Comparison of ENCODE assay signal across 18 cellular contexts in the genomic region with DNA sequence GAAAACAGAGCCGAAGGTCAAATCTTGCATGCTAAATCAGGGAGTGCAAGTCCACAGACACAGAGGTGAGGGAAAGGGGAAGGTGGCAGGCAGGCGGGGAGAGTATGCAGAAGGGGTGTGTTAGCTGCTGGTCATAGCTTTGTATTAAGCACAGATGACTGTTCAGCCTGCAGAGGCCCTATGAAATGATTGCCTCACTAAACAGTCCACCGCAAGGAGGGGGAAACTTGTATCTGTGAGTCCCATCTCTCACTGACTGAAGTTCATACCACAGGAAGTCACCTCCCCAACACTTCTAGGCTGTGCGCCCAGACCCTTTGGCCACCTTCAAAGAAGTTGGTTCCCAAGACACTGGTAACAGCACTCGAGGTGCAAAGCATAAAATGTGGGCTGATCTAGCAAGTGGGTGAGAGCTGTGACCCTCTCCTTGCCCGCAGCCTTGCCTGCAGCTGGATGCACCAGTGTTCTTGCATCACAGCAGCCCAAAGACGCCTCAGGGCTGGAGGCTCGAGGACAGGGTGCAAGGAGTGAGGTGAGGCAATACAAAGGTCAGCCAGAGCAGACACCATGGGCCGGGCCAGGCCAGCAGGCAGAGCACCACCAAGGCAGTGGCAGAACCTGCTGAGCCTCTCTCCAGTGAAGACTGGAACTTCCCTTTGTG.
DNase-seq lines count a peak whose midpoint lies in the region; ATAC-seq and TF ChIP-seq lines count a peak whose summit lies in the region.
"Had no signal": no experiment of that assay in that cellular context is flagged by ENCODE, and none has a peak within 500 bp of the region (broad histone marks: within the 10 kb centered on the region; RNA-seq: fewer than 3 reads in every experiment).

No MANE protein-coding gene starts in this region.

- peak overlapping the region; percentile 60 for H3K4me2 ChIP-seq in PC-9

- H3K4me1 Mint-ChIP-seq in activated T-cell treated with anti-CD3 and anti-CD28 coated beads, Interleukin-2, amount 50 U/mL, for 4 hours (ENCODE audit: low read depth), result no peaks in the 10 kb centered on the region
- H3K4me1 Mint-ChIP-seq: activated CD8-positive, alpha-beta memory T cell treated with anti-CD3 and anti-CD28 coated beads, Interleukin-2, amount 10 ng/mL, durations not matched to agents 7 days and 5 days had no signal

- POLR2A ChIA-PET in PC-9 (lab: Charles Lee; ENCODE audit: unreplicated experiment), result no interaction called here

- H3K36me3 Mint-ChIP-seq in activated T-cell treated with anti-CD3 and anti-CD28 coated beads, Interleukin-2, amount 50 U/mL, for 4 hours (ENCODE audit: insufficient read depth), result no peaks in the 10 kb centered on the region
- H3K36me3 Mint-ChIP-seq: activated CD8-positive, alpha-beta memory T cell treated with anti-CD3 and anti-CD28 coated beads, Interleukin-2, amount 10 ng/mL, durations not matched to agents 7 days and 5 days; WTC11 had no signal

- no peaks in the 10 kb centered on the region for H3K9me3 Mint-ChIP-seq in activated T-cell treated with anti-CD3 and anti-CD28 coated beads, Interleukin-2, amount 50 U/mL, for 4 hours
- H3K9me3 Mint-ChIP-seq: CD4-positive, alpha-beta T cell; H9; stimulated activated naive CD8-positive, alpha-beta T cell treated with anti-CD3 and anti-CD28 coated beads, Interleukin-15, Interleukin-2, amounts not matched to agents 100 ng/mL and 50 ng/mL, for 24 hours had no signal

- no peaks in the 10 kb centered on the region for H3K79me2 ChIP-seq in PC-9 (ENCODE audit: low read depth)

- CTCF ChIA-PET in PC-9 (lab: Charles Lee), result no interaction called here

- intact Hi-C loops in PC-9 (cut with micrococcal nuclease; ENCODE audit: unreplicated experiment), result no loop called here
- intact Hi-C loops in vagina (cut with DNase I), result no loop called here

- no peaks in the 10 kb centered on the region for H3K36me3 ChIP-seq in PC-9 (ENCODE audit: low read depth)
- H3K36me3 ChIP-seq in vagina, result no peaks in the 10 kb centered on the region
- H3K36me3 ChIP-seq: prostate gland had no signal

- DNase-seq in NK-92 treated with Interleukin-12 subunit alpha and Interleukin-12 subunit beta, amount 100 ng/mL, for 24 hours (lab: John Stamatoyannopoulos, UW), result peak; percentile 91
- DNase-seq in NK-92 (lab: John Stamatoyannopoulos, UW; ENCODE audit: unreplicated experiment) (no peak), PC-9 (peak; percentile 15 to 99), islet precursor cell (peak; percentile 70), vagina (ENCODE audit: extremely low spot score in 2 of 2) (no peak)
- DNase-seq in stimulated activated CD8-positive, alpha-beta memory T cell treated with anti-CD3 and anti-CD28 coated beads, Interleukin-4, amount 100 ng/mL, for 24 hours (ENCODE audit: low read depth), result peak; percentile 14
- DNase-seq in activated T-cell treated with anti-CD3 and anti-CD28 coated beads, Interleukin-2, amount 50 U/mL, for 4 hours, result no peak
- DNase-seq: activated CD8-positive, alpha-beta memory T cell treated with anti-CD3 and anti-CD28 coated beads, Interleukin-2, amount 10 ng/mL, durations not matched to agents 7 days and 5 days; CD4-positive, alpha-beta T cell; H9; stimulated activated CD4-positive, alpha-beta T cell treated with anti-CD3 and anti-CD28 coated beads, Interleukin-1b, Interleukin-23, amount 100 ng/mL, for 48 hours had no signal

- H3K9me3 ChIP-seq in PC-9 (ENCODE audit: insufficient read depth, low read depth) (no peaks in the 10 kb centered on the region), vagina (no peaks in the 10 kb centered on the region)
- H3K9me3 ChIP-seq: prostate gland had no signal

- no peaks in the 10 kb centered on the region for H3K9me2 ChIP-seq in PC-9 (ENCODE audit: insufficient read depth)

- H4K20me1 ChIP-seq in PC-9 (ENCODE audit: insufficient read depth), result no peaks in the 10 kb centered on the region

- H3K27me3 Mint-ChIP-seq in activated T-cell treated with anti-CD3 and anti-CD28 coated beads, Interleukin-2, amount 50 U/mL, for 4 hours (ENCODE audit: low read depth), result peaks cover 13% of the 10 kb centered on the region

- TF ChIP-seq CTCF in PC-9 (conservative IDR thresholded peaks at IDR 0.05) (no peak), vagina (IDR thresholded peaks at IDR 0.05) (no peak)

- no peaks in the 10 kb centered on the region for H3K27me3 ChIP-seq in PC-9 (ENCODE audit: insufficient read depth, low read depth)
- H3K27me3 ChIP-seq in vagina, result no peaks in the 10 kb centered on the region

- BruUV-seq in PC-9 (replicated peaks; lab: Mats Ljungman, UMichigan), result no TSS peak

- H3K4me3 ChIP-seq in PC-9 (peak overlapping the region; percentile 24; the same call in 1 of the 2 replicates), vagina (no peak overlapping the region)
- H3K4me3 ChIP-seq: coronary artery, prostate gland, SK-N-MC had no signal

- no peak overlapping the region for H2AFZ ChIP-seq in PC-9

- H3K4me3 Mint-ChIP-seq in activated T-cell treated with anti-CD3 and anti-CD28 coated beads, Interleukin-2, amount 50 U/mL, for 4 hours, result no peak overlapping the region
- H3K4me3 Mint-ChIP-seq: activated CD8-positive, alpha-beta memory T cell treated with anti-CD3 and anti-CD28 coated beads, Interleukin-2, amount 10 ng/mL, durations not matched to agents 7 days and 5 days; CD4-positive, alpha-beta T cell; H9; stimulated activated naive CD8-positive, alpha-beta T cell treated with anti-CD3 and anti-CD28 coated beads, Interleukin-15, Interleukin-2, amounts not matched to agents 100 ng/mL and 50 ng/mL, for 24 hours; WTC11 had no signal

- ATAC-seq in activated T-cell treated with anti-CD3 and anti-CD28 coated beads, Interleukin-2, amount 50 U/mL, for 4 hours, result no peak
- no peak for ATAC-seq in GM18502 (IDR thresholded peaks at IDR 0.05; ENCODE audit: poor library complexity, unreplicated experiment)
- ATAC-seq: activated CD8-positive, alpha-beta memory T cell treated with anti-CD3 and anti-CD28 coated beads, Interleukin-2, amount 10 ng/mL, durations not matched to agents 7 days and 5 days; WTC11 had no signal

- no peak for TF ChIP-seq POLR2A in vagina (IDR thresholded peaks at IDR 0.05)

- peaks cover 63% of the 10 kb centered on the region for H3F3A ChIP-seq in PC-9 (ENCODE audit: insufficient read depth, low read depth)

- H3K27ac ChIP-seq in PC-9 (peak overlapping the region; percentile 91), vagina (no peak overlapping the region)
- H3K27ac ChIP-seq: 22Rv1, coronary artery, prostate gland, SK-N-MC had no signal

- H3K4me1 ChIP-seq in PC-9 (replicated peaks; ENCODE audit: insufficient read depth) (peaks cover 95% of the 10 kb centered on the region), vagina (no peaks in the 10 kb centered on the region)
- H3K4me1 ChIP-seq: prostate gland had no signal

Comparison
In these comparisons a context has a peak if more than half of its experiments do, and no peak if none do; other contexts are left out.
1. DNase-seq: peak in NK-92 treated with Interleukin-12 subunit alpha and Interleukin-12 subunit beta, amount 100 ng/mL, for 24 hours (single experiment), PC-9 (2 of 2), islet precursor cell (single experiment) and stimulated activated CD8-positive, alpha-beta memory T cell treated with anti-CD3 and anti-CD28 coated beads, Interleukin-4, amount 100 ng/mL, for 24 hours (single experiment); none in NK-92 (single experiment), activated T-cell treated with anti-CD3 and anti-CD28 coated beads, Interleukin-2, amount 50 U/mL, for 4 hours (single experiment) and vagina (0 of 2).